ENCODE assay signal across 24 cellular contexts in the genomic region with DNA sequence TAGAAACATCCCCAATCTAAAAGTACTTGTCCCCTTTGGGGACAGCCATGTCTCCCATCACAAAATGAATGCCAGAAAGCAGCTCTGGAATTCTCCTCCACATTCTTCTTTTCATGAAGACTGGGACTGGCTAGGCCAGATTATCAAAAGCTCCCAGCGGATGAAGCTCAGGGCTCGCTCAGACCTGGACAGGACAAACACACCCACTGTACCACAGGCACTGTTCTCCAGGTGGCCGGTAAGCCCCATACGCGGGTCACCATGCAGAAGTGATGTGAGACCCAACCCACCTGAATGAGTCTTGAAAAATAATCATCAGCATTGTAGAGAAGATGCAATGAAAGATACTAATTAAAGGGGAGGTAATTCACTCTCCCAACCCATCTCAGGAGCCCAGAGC.
"Had no signal": no experiment of that assay in that cellular context is flagged by ENCODE, and none has a peak within 500 bp of the region (broad histone marks: within the 10 kb centered on the region; RNA-seq: fewer than 3 reads in every experiment).

No MANE protein-coding gene starts in this region.

- H3K9me3 ChIP-seq: gastrocnemius medialis, neutrophil, stomach, thyroid gland had no signal

- H3K36me3 Mint-ChIP-seq: naive thymus-derived CD8-positive, alpha-beta T cell had no signal

- H3K36me3 ChIP-seq: gastrocnemius medialis, neutrophil, stomach, thyroid gland had no signal

- H3K27ac ChIP-seq: epithelial cell of prostate, gastrocnemius medialis, neutrophil, parathyroid adenoma, stomach, thyroid gland had no signal

- H3K9me3 Mint-ChIP-seq: dendritic cell treated with granulocyte-macrophage colony-stimulating factor and Interleukin-4, amounts not matched to agents 40 ng/mL and 50 ng/mL, for 4 days had no signal

- H3K4me3 ChIP-seq: gastrocnemius medialis, smooth muscle cell, stomach, thyroid gland had no signal

- H2AFZ ChIP-seq: parathyroid adenoma had no signal

- H3K9ac ChIP-seq: parathyroid adenoma had no signal

- H3K79me2 ChIP-seq: parathyroid adenoma had no signal

- H3K27me3 ChIP-seq: gastrocnemius medialis, neutrophil, stomach, thyroid gland had no signal

- H3K27ac Mint-ChIP-seq: dendritic cell treated with granulocyte-macrophage colony-stimulating factor and Interleukin-4, amounts not matched to agents 40 ng/mL and 50 ng/mL, for 4 days; progenitor cell of endocrine pancreas had no signal

- DNase-seq: cerebellar nuclear complex; effector CD8-positive, alpha-beta T cell; endodermal cell; foreskin fibroblast; gastrocnemius medialis; kidney; mesendoderm; naive thymus-derived CD8-positive, alpha-beta T cell; nephron progenitor cell; stimulated activated CD4-positive, alpha-beta T cell treated with anti-CD3 and anti-CD28 coated beads, Interleukin-12 subunit alpha, Interleukin-12 subunit beta, amount 100 ng/mL, for 4 hours; stimulated activated CD4-positive, alpha-beta T cell treated with anti-CD3 and anti-CD28 coated beads, Interleukin-1b, Interleukin-23, amount 100 ng/mL, for 48 hours; stimulated activated CD4-positive, alpha-beta T cell treated with anti-CD3 and anti-CD28 coated beads, Interleukin-4, amount 100 ng/mL, for 1 hour; stimulated activated CD8-positive, alpha-beta memory T cell treated with anti-CD3 and anti-CD28 coated beads, Interleukin-4, amount 100 ng/mL, for 48 hours; stimulated activated naive CD4-positive, alpha-beta T cell; stomach; thyroid gland had no signal

- H3K4me1 ChIP-seq: gastrocnemius medialis, parathyroid adenoma, thyroid gland had no signal

- H3K4me3 Mint-ChIP-seq: dendritic cell treated with granulocyte-macrophage colony-stimulating factor and Interleukin-4, amounts not matched to agents 40 ng/mL and 50 ng/mL, for 4 days; endodermal cell; naive thymus-derived CD8-positive, alpha-beta T cell; nephron progenitor cell had no signal

- H3K4me1 Mint-ChIP-seq: naive thymus-derived CD8-positive, alpha-beta T cell had no signal

- ATAC-seq: esophagus mucosa; gastrocnemius medialis; left lobe of liver; naive thymus-derived CD8-positive, alpha-beta T cell had no signal
